Comparison of ENCODE assay signal across 8 cellular contexts in genomic region chr17:31009036-31009702, GRCh38. TPM values are rescaled to one million over a fixed set of nuclear protein-coding genes. Genes with fewer than 3 reads are reported as not detected.
A peak's percentile ranks its signal among the peaks of the same experiment; 100 is the strongest.
DNase-seq lines count a peak whose midpoint lies in the region; ATAC-seq and TF ChIP-seq lines count a peak whose summit lies in the region.
"Not testable (repeated sequence)": the region's sequence is repeated elsewhere in the genome, so short reads cannot be mapped to it uniquely, and the experiment has no call there.

No MANE protein-coding gene starts in this region.

- not testable (repeated sequence) for H3K9me3 Mint-ChIP-seq in activated CD4-positive, alpha-beta memory T cell treated with anti-CD3 and anti-CD28 coated beads for 36 hours; progenitor cell of endocrine pancreas (ENCODE audit: low read depth)

- not testable (repeated sequence) for TF ChIP-seq CTCF in astrocyte of the spinal cord (IDR thresholded peaks at IDR 0.05; ENCODE audit: low read depth, low read length); progenitor cell of endocrine pancreas (IDR thresholded peaks at IDR 0.05; ENCODE audit: unreplicated experiment); thoracic aorta (IDR thresholded peaks at IDR 0.05)

- peaks cover 17% of the 10 kb centered on the region for H3K4me1 Mint-ChIP-seq in activated CD4-positive, alpha-beta memory T cell treated with anti-CD3 and anti-CD28 coated beads for 36 hours (ENCODE audit: low read depth)
- H3K4me1 Mint-ChIP-seq in progenitor cell of endocrine pancreas (ENCODE audit: low read depth), result peaks cover 12% of the 10 kb centered on the region

- H3K27me3 ChIP-seq in thoracic aorta (replicated peaks; ENCODE audit: insufficient read depth), result not testable (repeated sequence)

- peak overlapping the region; percentile 96 to 97 for H3K27ac ChIP-seq in thoracic aorta

- peaks cover 6 to 33% of the 10 kb centered on the region in 2 donors for H3K4me1 ChIP-seq in thoracic aorta (ENCODE audit: control insufficient read depth in 1 of 2, low read depth in 2 of 2)

- H3K36me3 Mint-ChIP-seq in activated CD4-positive, alpha-beta memory T cell treated with anti-CD3 and anti-CD28 coated beads for 36 hours; progenitor cell of endocrine pancreas (ENCODE audit: insufficient read depth): not testable (repeated sequence)

- CTCF ChIA-PET in activated CD4-positive, alpha-beta memory T cell treated with anti-CD3 and anti-CD28 coated beads for 36 hours (lab: Charles Lee), result interaction anchor here (0.7 to 1.1 kb wide), 3 partner anchors 9 to 59 kb away, joined by 3 read pairs; partner anchors contain the start of gene RNF135

- H3K9me3 ChIP-seq in thoracic aorta, result not testable (repeated sequence)

- DNase-seq in EL (peak; percentile 25), NCI-H1105 treated with DMSO at 0.1 percent for 48 hours (lab: John Stamatoyannopoulos, UW) (peak; percentile 18), astrocyte of the spinal cord (ENCODE audit: low read depth, low spot score) (peak; percentile 15), fibroblast of peridontal ligament (ENCODE audit: extremely low read depth) (peak; percentile 26), kidney tubule cell (ENCODE audit: low spot score) (peak; percentile 37)
- DNase-seq in activated CD4-positive, alpha-beta memory T cell treated with anti-CD3 and anti-CD28 coated beads for 36 hours, result peak; percentile 46
- not testable (repeated sequence) for DNase-seq in progenitor cell of endocrine pancreas (ENCODE audit: low spot score, unreplicated experiment); thoracic aorta (ENCODE audit: low spot score)

- H3K4me3 ChIP-seq in astrocyte of the spinal cord (ENCODE audit: low read depth, low read length) (peak overlapping the region; percentile 59), thoracic aorta (peak overlapping the region; percentile 92)

- not testable (repeated sequence) for H3K27me3 Mint-ChIP-seq in activated CD4-positive, alpha-beta memory T cell treated with anti-CD3 and anti-CD28 coated beads for 36 hours
- H3K27me3 Mint-ChIP-seq in progenitor cell of endocrine pancreas, result peaks cover 14% of the 10 kb centered on the region

- not testable (repeated sequence) for H3K36me3 ChIP-seq in thoracic aorta

- H3K4me3 Mint-ChIP-seq in activated CD4-positive, alpha-beta memory T cell treated with anti-CD3 and anti-CD28 coated beads for 36 hours, result peak overlapping the region; percentile 87
- H3K4me3 Mint-ChIP-seq in progenitor cell of endocrine pancreas (ENCODE audit: low read depth), result peak overlapping the region; percentile 88

- intact Hi-C loops in activated CD4-positive, alpha-beta memory T cell treated with anti-CD3 and anti-CD28 coated beads for 36 hours (cut with micrococcal nuclease), result loop anchor here (5.0 kb wide), 2 partner anchors 37 to 102 kb away; partner anchors contain the start of genes RNF135 and TEFM

- ATAC-seq in thoracic aorta (ENCODE audit: insufficient number of reproducible peaks, low FRiP score, low read depth), result not testable (repeated sequence)

- H3K27ac Mint-ChIP-seq in activated CD4-positive, alpha-beta memory T cell treated with anti-CD3 and anti-CD28 coated beads for 36 hours, result peak overlapping the region; percentile 78
- H3K27ac Mint-ChIP-seq in progenitor cell of endocrine pancreas, result peak overlapping the region; percentile 94

- POLR2A ChIA-PET in activated CD4-positive, alpha-beta memory T cell treated with anti-CD3 and anti-CD28 coated beads for 36 hours (lab: Charles Lee), result interaction anchor here (1.0 kb wide), 2 partner anchors 86 to 207 kb away, joined by 4 to 5 read pairs; no protein-coding TSS in a partner anchor

- in situ Hi-C loops in astrocyte of the spinal cord (cut with HindIII; ENCODE audit: low sequenced_read_pairs), result not testable (repeated sequence)

RNA-seq across cellular contexts. Expression of gene RNF135, which starts 38.3 kb away (rescaled TPM):
- total RNA-seq in activated CD4-positive, alpha-beta memory T cell treated with anti-CD3 and anti-CD28 coated beads for 36 hours, result 1 to 10 TPM; 7.3 to 8.5 TPM
- total RNA-seq in progenitor cell of endocrine pancreas (5.6 and 6.9 TPM in 2 replicates), thoracic aorta (10 to 100 TPM; 37.7 to 45.8 TPM)
